ENCODE assay signal across 4 cellular contexts in genomic region chr5:148055160-148055559, GRCh38. TPM values are rescaled to one million over a fixed set of nuclear protein-coding genes. Genes with fewer than 3 reads are reported as not detected.
"Had no signal": no experiment of that assay in that cellular context is flagged by ENCODE, and none has a peak within 500 bp of the region (broad histone marks: within the 10 kb centered on the region; RNA-seq: fewer than 3 reads in every experiment).

No MANE protein-coding gene starts in this region.

RNA-seq across cellular contexts. Expression of gene SPINK5, which starts 8.6 kb away (rescaled TPM):
- total RNA-seq: HepG2, HT1080, IMR-90 had no signal
- polyA plus RNA-seq: IgD-negative memory B cell, IMR-90 had no signal
